Comparison of ENCODE assay signal across 22 cellular contexts in the genomic region with DNA sequence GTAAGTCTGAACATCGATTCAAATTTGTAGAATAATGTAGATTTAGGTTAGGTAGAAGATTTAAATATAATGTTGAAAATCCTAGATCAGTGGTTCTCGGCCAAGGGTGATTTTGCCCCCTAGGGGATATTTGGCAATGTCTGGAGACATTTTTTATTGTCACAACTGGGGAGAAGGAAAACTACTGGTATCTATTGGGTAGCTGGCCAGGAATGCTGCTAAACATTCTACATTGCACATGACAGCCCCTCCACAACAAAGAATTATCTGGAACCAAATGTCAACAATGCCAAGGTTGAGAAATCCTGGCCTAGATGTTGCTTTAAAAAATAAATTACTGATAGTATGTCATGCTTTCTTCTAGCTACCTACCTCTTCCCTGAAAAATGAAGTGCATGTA.
DNase-seq lines count a peak whose midpoint lies in the region; ATAC-seq, FAIRE-seq and TF ChIP-seq lines count a peak whose summit lies in the region.
"Had no signal": no experiment of that assay in that cellular context is flagged by ENCODE, and none has a peak within 500 bp of the region (broad histone marks: within the 10 kb centered on the region; RNA-seq: fewer than 3 reads in every experiment).

No MANE protein-coding gene starts in this region.

- H3K9me1 ChIP-seq in endothelial cell of umbilical vein (replicated peaks; ENCODE audit: control insufficient read depth, extremely low read depth, insufficient read depth, low read length): peaks cover 2% of the 10 kb centered on the region

- peak overlapping the region; percentile 40 for H3K9ac ChIP-seq in endothelial cell of umbilical vein (replicated peaks; ENCODE audit: extremely low read depth, insufficient read depth, low read length)

- intact Hi-C loops in OCI-LY7 (cut with micrococcal nuclease; ENCODE audit: unreplicated experiment): no loop called here
- intact Hi-C loops in endothelial cell of umbilical vein (cut with micrococcal nuclease): loop anchor here (1.0 kb wide), 6 partner anchors 16 to 176 kb away; no protein-coding TSS in a partner anchor
- intact Hi-C loops in gastrocnemius medialis (cut with DNase I; ENCODE audit: low total_unique reads): no loop called here
- intact Hi-C loops in lower leg skin (cut with DNase I; ENCODE audit: low total_unique reads): no loop called here

- peak overlapping the region; percentile 44; the same call in 1 of the 2 replicates for H3K4me2 ChIP-seq in OCI-LY7 (ENCODE audit: low read length)
- H3K4me2 ChIP-seq in endothelial cell of umbilical vein (ENCODE audit: insufficient read depth, low read length): peak overlapping the region; percentile 79

- H2AFZ ChIP-seq in OCI-LY7 (ENCODE audit: low read length): no peak overlapping the region
- H2AFZ ChIP-seq in endothelial cell of umbilical vein (ENCODE audit: low read depth, low read length): no peak overlapping the region

- DNase-seq in activated T-cell treated with anti-CD3 and anti-CD28 coated beads, Interleukin-2, amount 50 U/mL, for 72 hours: no peak
- no peak for DNase-seq in activated T-cell treated with anti-CD3 and anti-CD28 coated beads, Interleukin-2, amount 50 U/mL, for 48 hours
- no peak for DNase-seq in OCI-LY7 (ENCODE audit: low spot score)
- DNase-seq in endothelial cell of umbilical vein (ENCODE audit: low read depth, low spot score): peak; percentile 40
- DNase-seq in gastrocnemius medialis: no peak
- no peak for DNase-seq in activated CD8-positive, alpha-beta T cell treated with anti-CD3 and anti-CD28 coated beads, Interleukin-2, amount 10 ng/mL, durations not matched to agents 7 days and 5 days
- DNase-seq in lower leg skin (ENCODE audit: low spot score in 2 of 2): no peak
- no peak for DNase-seq in small intestine
- DNase-seq: 8988T; adrenal gland; C1 segment of cervical spinal cord; caudate nucleus; DMS53; IMR-90; naive thymus-derived CD8-positive, alpha-beta T cell; NCI-H1694; SJCRH30; stimulated activated CD4-positive, alpha-beta T cell treated with anti-CD3 and anti-CD28 coated beads, Interleukin-12 subunit alpha, Interleukin-12 subunit beta, amount 100 ng/mL, for 4 hours; thyroid gland had no signal

- peaks cover 0 to 7% of the 10 kb centered on the region in 2 donors for H3K36me3 Mint-ChIP-seq in activated T-cell treated with anti-CD3 and anti-CD28 coated beads, Interleukin-2, amount 50 U/mL, for 72 hours (ENCODE audit: insufficient read depth in 2 of 2)
- peaks cover 10% of the 10 kb centered on the region for H3K36me3 Mint-ChIP-seq in activated CD8-positive, alpha-beta T cell treated with anti-CD3 and anti-CD28 coated beads, Interleukin-2, amount 10 ng/mL, durations not matched to agents 7 days and 5 days (ENCODE audit: low read depth)

- H3K27ac ChIP-seq in OCI-LY7 (ENCODE audit: low read depth, low read length, poor library complexity, severe bottlenecking) (no peak overlapping the region), endothelial cell of umbilical vein (ENCODE audit: insufficient read depth, low read depth, low read length) (peak overlapping the region; percentile 55), gastrocnemius medialis (peak overlapping the region; percentile 4 to 70 (median 58)), small intestine (ENCODE audit: low read depth in 1 of 2, low read length in 1 of 2) (no peak overlapping the region)
- H3K27ac ChIP-seq: prostate gland, SJCRH30, thyroid gland had no signal

- H3K9me3 ChIP-seq in OCI-LY7 (ENCODE audit: low read length) (no peaks in the 10 kb centered on the region), endothelial cell of umbilical vein (replicated peaks; ENCODE audit: control insufficient read depth, insufficient read depth, low read length) (no peaks in the 10 kb centered on the region), gastrocnemius medialis (no peaks in the 10 kb centered on the region), small intestine (ENCODE audit: control insufficient read depth, low read depth) (no peaks in the 10 kb centered on the region)
- H3K9me3 ChIP-seq: adrenal gland, prostate gland, SJCRH30, thyroid gland had no signal

- no peaks in the 10 kb centered on the region for H3K9me2 ChIP-seq in OCI-LY7 (ENCODE audit: insufficient read depth, low read length)

- FAIRE-seq in endothelial cell of umbilical vein (lab: Jason Lieb, UNC) (no peak), small intestine (lab: Jason Lieb, UNC) (no peak)
- FAIRE-seq: H54 had no signal

- H3K79me2 ChIP-seq in OCI-LY7 (ENCODE audit: insufficient read depth, low read depth, low read length): peaks cover 66% of the 10 kb centered on the region; the same call in 1 of the 2 replicates
- H3K79me2 ChIP-seq in endothelial cell of umbilical vein (ENCODE audit: control insufficient read depth, insufficient read depth, low read length): no peaks in the 10 kb centered on the region

- H3K4me1 Mint-ChIP-seq in activated T-cell treated with anti-CD3 and anti-CD28 coated beads, Interleukin-2, amount 50 U/mL, for 72 hours (ENCODE audit: low read depth): peaks cover 91% of the 10 kb centered on the region
- H3K4me1 Mint-ChIP-seq in activated CD8-positive, alpha-beta T cell treated with anti-CD3 and anti-CD28 coated beads, Interleukin-2, amount 10 ng/mL, durations not matched to agents 7 days and 5 days (ENCODE audit: low read depth): peaks cover 64% of the 10 kb centered on the region

- TF ChIP-seq CTCF in OCI-LY7 (conservative IDR thresholded peaks at IDR 0.05; ENCODE audit: low read length) (peak; percentile 55; the same call in 1 of the 2 replicates), endothelial cell of umbilical vein (IDR thresholded peaks at IDR 0.05; ENCODE audit: extremely low read depth in 1 of 2, insufficient read depth in 1 of 2, low read depth in 1 of 2, low read length in 2 of 2) (no peak), gastrocnemius medialis (IDR thresholded peaks at IDR 0.05 in 4 of 5, conservative IDR thresholded peaks at IDR 0.05 in 1 of 5) (no peak), lower leg skin (IDR thresholded peaks at IDR 0.05) (no peak)

- POLR2A ChIA-PET in OCI-LY7 (lab: Charles Lee) (interaction anchor here (0.6 to 1.2 kb wide), 5 partner anchors 12 to 64 kb away, joined by 4 to 7 read pairs (median 4); no protein-coding TSS in a partner anchor), endothelial cell of umbilical vein (lab: Charles Lee) (no interaction called here)
- POLR2A ChIA-PET in activated CD8-positive, alpha-beta T cell treated with anti-CD3 and anti-CD28 coated beads, Interleukin-2, amount 10 ng/mL, durations not matched to agents 7 days and 5 days (lab: Charles Lee): no interaction called here

- H3K27me3 Mint-ChIP-seq in activated T-cell treated with anti-CD3 and anti-CD28 coated beads, Interleukin-2, amount 50 U/mL, for 72 hours (ENCODE audit: low read depth): no peaks in the 10 kb centered on the region
- no peaks in the 10 kb centered on the region for H3K27me3 Mint-ChIP-seq in activated CD8-positive, alpha-beta T cell treated with anti-CD3 and anti-CD28 coated beads, Interleukin-2, amount 10 ng/mL, durations not matched to agents 7 days and 5 days (ENCODE audit: low read depth)
- H3K27me3 Mint-ChIP-seq: naive thymus-derived CD8-positive, alpha-beta T cell had no signal

- no peak for TF ChIP-seq POLR2A in endothelial cell of umbilical vein (IDR thresholded peaks at IDR 0.05; ENCODE audit: low read depth, low read length)
- TF ChIP-seq POLR2A in gastrocnemius medialis (IDR thresholded peaks at IDR 0.05): no peak
- no peak for TF ChIP-seq POLR2A in lower leg skin (IDR thresholded peaks at IDR 0.05)

- BruUV-seq in OCI-LY7 (replicated peaks; lab: Mats Ljungman, UMichigan) (no TSS peak), endothelial cell of umbilical vein (replicated peaks; lab: Mats Ljungman, UMichigan) (no TSS peak)

- no peak overlapping the region for H3K4me3 Mint-ChIP-seq in activated T-cell treated with anti-CD3 and anti-CD28 coated beads, Interleukin-2, amount 50 U/mL, for 72 hours
- H3K4me3 Mint-ChIP-seq in activated CD8-positive, alpha-beta T cell treated with anti-CD3 and anti-CD28 coated beads, Interleukin-2, amount 10 ng/mL, durations not matched to agents 7 days and 5 days: no peak overlapping the region
- H3K4me3 Mint-ChIP-seq: T-helper 2 cell treated with Interferon-gamma antibody and Interleukin-4, amounts not matched to agents 5 μg/mL and 100 μg/mL, for 36 hours had no signal

- CTCF ChIA-PET in OCI-LY7 (lab: Charles Lee; ENCODE audit: unreplicated experiment) (no interaction called here), endothelial cell of umbilical vein (lab: Charles Lee) (interaction anchor here (0.9 to 2.2 kb wide), 5 partner anchors 14 to 176 kb away, joined by 3 to 10 read pairs (median 3); no protein-coding TSS in a partner anchor)
- CTCF ChIA-PET in activated CD8-positive, alpha-beta T cell treated with anti-CD3 and anti-CD28 coated beads, Interleukin-2, amount 10 ng/mL, durations not matched to agents 7 days and 5 days (lab: Charles Lee): interaction anchor here (1.3 to 1.8 kb wide), 2 partner anchors 9 to 17 kb away, joined by 4 to 6 read pairs; no protein-coding TSS in a partner anchor

- H3K36me3 ChIP-seq in OCI-LY7 (ENCODE audit: insufficient read depth, low read length) (peaks cover 5% of the 10 kb centered on the region; the same call in 1 of the 2 replicates), endothelial cell of umbilical vein (ENCODE audit: control insufficient read depth in 2 of 2, extremely low read depth in 1 of 2, insufficient read depth in 2 of 2, low read length in 2 of 2) (no peaks in the 10 kb centered on the region), gastrocnemius medialis (no peaks in the 10 kb centered on the region), small intestine (ENCODE audit: control insufficient read depth in 2 of 2, insufficient read depth in 2 of 2, low read length in 2 of 2) (no peaks in the 10 kb centered on the region)
- H3K36me3 ChIP-seq: adrenal gland, prostate gland, SJCRH30, thyroid gland had no signal

- H3K9me3 Mint-ChIP-seq in activated T-cell treated with anti-CD3 and anti-CD28 coated beads, Interleukin-2, amount 50 U/mL, for 72 hours: no peaks in the 10 kb centered on the region
- no peaks in the 10 kb centered on the region for H3K9me3 Mint-ChIP-seq in activated CD8-positive, alpha-beta T cell treated with anti-CD3 and anti-CD28 coated beads, Interleukin-2, amount 10 ng/mL, durations not matched to agents 7 days and 5 days (ENCODE audit: insufficient read depth)
- H3K9me3 Mint-ChIP-seq: naive thymus-derived CD8-positive, alpha-beta T cell; T-helper 2 cell treated with Interferon-gamma antibody and Interleukin-4, amounts not matched to agents 5 μg/mL and 100 μg/mL, for 36 hours had no signal

- H3K27me3 ChIP-seq in endothelial cell of umbilical vein (ENCODE audit: control insufficient read depth in 2 of 2, insufficient read depth in 2 of 2, low read length in 2 of 2) (no peaks in the 10 kb centered on the region), gastrocnemius medialis (no peaks in the 10 kb centered on the region), small intestine (ENCODE audit: control insufficient read depth in 2 of 2, insufficient read depth in 2 of 2, low read length in 2 of 2) (no peaks in the 10 kb centered on the region)
- H3K27me3 ChIP-seq: adrenal gland, SJCRH30, thyroid gland had no signal

- WGBS in lower leg skin, 2 donors: 82 to 87% methylated on average over 2 of the region's 2 CpGs
- 91 to 100% (median 95%) methylated on average over 2 of the region's 2 CpGs for WGBS in small intestine, 3 donors

- no peak for ATAC-seq in activated T-cell treated with anti-CD3 and anti-CD28 coated beads, Interleukin-2, amount 50 U/mL, for 72 hours (replicated peaks in 1 of 2)
- no peak for ATAC-seq in gastrocnemius medialis
- ATAC-seq in activated CD8-positive, alpha-beta T cell treated with anti-CD3 and anti-CD28 coated beads, Interleukin-2, amount 10 ng/mL, durations not matched to agents 7 days and 5 days: no peak
- ATAC-seq: naive thymus-derived CD8-positive, alpha-beta T cell had no signal

- H4K20me1 ChIP-seq in OCI-LY7 (ENCODE audit: insufficient read depth, low read length): peaks cover 7% of the 10 kb centered on the region; the same call in 1 of the 2 replicates
- no peaks in the 10 kb centered on the region for H4K20me1 ChIP-seq in endothelial cell of umbilical vein (replicated peaks; ENCODE audit: control insufficient read depth, extremely low read depth, insufficient read depth, low read length)

- H3K27ac Mint-ChIP-seq in activated T-cell treated with anti-CD3 and anti-CD28 coated beads, Interleukin-2, amount 50 U/mL, for 72 hours: peak overlapping the region; percentile 24
- no peak overlapping the region for H3K27ac Mint-ChIP-seq in activated CD8-positive, alpha-beta T cell treated with anti-CD3 and anti-CD28 coated beads, Interleukin-2, amount 10 ng/mL, durations not matched to agents 7 days and 5 days
- H3K27ac Mint-ChIP-seq: T-helper 2 cell treated with Interferon-gamma antibody and Interleukin-4, amounts not matched to agents 5 μg/mL and 100 μg/mL, for 36 hours had no signal

- H3K4me3 ChIP-seq in OCI-LY7 (ENCODE audit: low read depth, low read length, poor library complexity, severe bottlenecking) (no peak overlapping the region), endothelial cell of umbilical vein (replicated peaks in 1 of 3; ENCODE audit: insufficient read depth in 1 of 3, low read depth in 1 of 3, low read length in 3 of 3) (no peak overlapping the region), gastrocnemius medialis (no peak overlapping the region), lower leg skin (ENCODE audit: low read depth, poor library complexity, severe bottlenecking) (no peak overlapping the region), small intestine (ENCODE audit: low read depth in 1 of 2, low read length in 2 of 2) (no peak overlapping the region)
- H3K4me3 ChIP-seq: adrenal gland, prostate gland, SJCRH30, thyroid gland had no signal

- dilution Hi-C loops in endothelial cell of umbilical vein (cut with MboI; ENCODE audit: extremely low pct_ligation_motif_present, low sequenced_read_pairs): no loop called here

- peaks cover 46% of the 10 kb centered on the region for H3K4me1 ChIP-seq in OCI-LY7 (ENCODE audit: insufficient read depth, low read length, poor library complexity, severe bottlenecking)
- H3K4me1 ChIP-seq in endothelial cell of umbilical vein (ENCODE audit: control insufficient read depth, extremely low read depth, insufficient read depth, low read length): peaks cover 36% of the 10 kb centered on the region
- H3K4me1 ChIP-seq in gastrocnemius medialis: peaks cover 71 to 85% of the 10 kb centered on the region in 2 donors
- peaks cover 5 to 24% of the 10 kb centered on the region in 2 donors for H3K4me1 ChIP-seq in small intestine (ENCODE audit: control insufficient read depth in 2 of 2, insufficient read depth in 1 of 2, low read depth in 1 of 2, low read length in 1 of 2)
- H3K4me1 ChIP-seq: prostate gland had no signal

- in situ Hi-C loops in gastrocnemius medialis (cut with MboI; ENCODE audit: low sequenced_read_pairs in 4 of 4): no loop called here

Comparison
In these comparisons a context has a peak if more than half of its experiments do, and no peak if none do; other contexts are left out.
1. H3K27ac ChIP-seq: peak in endothelial cell of umbilical vein (single experiment) and gastrocnemius medialis (4 of 4); none in OCI-LY7 (single experiment) and small intestine (0 of 2).